In the genomic region with DNA sequence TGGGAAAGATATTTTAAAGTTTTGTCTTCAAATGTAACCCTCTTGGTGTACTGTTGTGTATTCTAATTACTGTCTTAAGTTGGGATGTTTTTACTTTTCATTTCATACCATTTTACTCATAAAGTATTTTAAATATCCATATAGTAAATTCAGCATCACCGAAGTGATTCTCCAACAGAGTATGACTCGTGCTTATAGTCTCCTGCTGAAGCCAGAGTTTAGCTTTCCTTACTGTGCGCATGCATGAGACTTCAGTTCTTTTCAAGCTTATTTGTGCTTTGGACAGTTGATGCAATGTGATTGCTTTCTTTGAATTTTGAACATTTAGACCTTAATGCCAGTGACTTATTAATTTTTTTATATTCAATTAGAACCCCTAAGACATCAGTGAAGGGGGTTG, we compare ENCODE assay signal across 26 cellular contexts.
"Had no signal": no experiment of that assay in that cellular context is flagged by ENCODE, and none has a peak within 500 bp of the region (broad histone marks: within the 10 kb centered on the region; RNA-seq: fewer than 3 reads in every experiment).

No MANE protein-coding gene starts in this region.

- H3K9me3 ChIP-seq: stomach, suprapubic skin, testis, thoracic aorta, thyroid gland, tibial artery, tibial nerve, transverse colon, upper lobe of left lung, upper lobe of right lung, uterus, vagina had no signal

- DNase-seq: stimulated activated CD4-positive, alpha-beta T cell treated with anti-CD3 and anti-CD28 coated beads, Interleukin-2, amount 100 ng/mL, for 48 hours; stimulated activated CD4-positive, alpha-beta T cell treated with anti-CD3 and anti-CD28 coated beads, Interleukin-4, amount 100 ng/mL, for 1 hour; stimulated activated CD4-positive, alpha-beta T cell treated with anti-CD3 and anti-CD28 coated beads, Interleukin-4, amount 100 ng/mL, for 24 hours; stimulated activated CD4-positive, alpha-beta T cell treated with anti-CD3 and anti-CD28 coated beads, Interleukin-4, amount 100 ng/mL, for 4 hours; stimulated activated CD8-positive, alpha-beta memory T cell treated with anti-CD3 and anti-CD28 coated beads, Interleukin-4, amount 100 ng/mL, for 48 hours; stimulated activated naive B cell treated with anti-CD40 and anti-IgM and Interleukin-4, amounts not matched to agents 10 μg/mL and 1 μg/mL and 100 μg/mL, for 72 hours; stimulated activated naive CD4-positive, alpha-beta T cell; stimulated activated naive CD4-positive, alpha-beta T cell treated with Interleukin-2 at 50 U/mL for 16 hours; stimulated activated naive CD8-positive, alpha-beta T cell treated with anti-CD3 and anti-CD28 coated beads, Interleukin-15, amount 100 ng/mL, for 72 hours; stimulated activated naive CD8-positive, alpha-beta T cell treated with anti-CD3 and anti-CD28 coated beads, Interleukin-15, Interleukin-2, amounts not matched to agents 100 U/mL and 50 U/mL, for 24 hours; stomach; substantia nigra; testis; thyroid gland; tibial artery; transverse colon; trophoblast cell; upper lobe of left lung; upper lobe of right lung; uterus had no signal

- H3K4me1 ChIP-seq: stomach, suprapubic skin, testis, thyroid gland, tibial artery, tibial nerve, transverse colon, upper lobe of left lung, upper lobe of right lung, uterus, vagina had no signal

- H3K27me3 ChIP-seq: stomach, suprapubic skin, testis, thyroid gland, tibial artery, tibial nerve, transverse colon, upper lobe of left lung, upper lobe of right lung, uterus, vagina had no signal

- H3K36me3 ChIP-seq: uterus had no signal

- ATAC-seq: stimulated activated effector memory CD8-positive, alpha-beta T cell treated with anti-CD3 and anti-CD28 coated beads, Interleukin-12 subunit alpha, Interleukin-12 subunit beta, amount 100 ng/mL, for 72 hours; stimulated activated memory B cell treated with anti-CD40 and anti-IgM and Interleukin-4, amounts not matched to agents 10 μg/mL and 1 μg/mL and 100 μg/mL, for 72 hours; stimulated activated naive B cell treated with anti-CD40 and anti-IgM and Interleukin-4, amounts not matched to agents 10 μg/mL and 1 μg/mL and 100 μg/mL, for 72 hours; stimulated activated naive CD8-positive, alpha-beta T cell treated with anti-CD3 and anti-CD28 coated beads, Interleukin-15, amount 100 ng/mL, for 72 hours; stimulated activated naive CD8-positive, alpha-beta T cell treated with anti-CD3 and anti-CD28 coated beads, Interleukin-15, Interleukin-2, amounts not matched to agents 100 U/mL and 50 U/mL, for 24 hours; upper lobe of right lung had no signal

- H3K27ac ChIP-seq: stomach, suprapubic skin, testis, thoracic aorta, thyroid gland, tibial artery, tibial nerve, transverse colon, upper lobe of left lung, upper lobe of right lung, uterus, vagina had no signal

- H3K4me3 ChIP-seq: stomach, suprapubic skin, testis, thoracic aorta, thyroid gland, tibial artery, tibial nerve, transverse colon, upper lobe of left lung, upper lobe of right lung, uterus, vagina had no signal
